8 cellular contexts compared by ENCODE assay signal in genomic region chr21:29002442-29003144, GRCh38. TPM values are rescaled to one million over a fixed set of nuclear protein-coding genes. Genes with fewer than 3 reads are reported as not detected.
DNase-seq lines count a peak whose midpoint lies in the region; ATAC-seq and TF ChIP-seq lines count a peak whose summit lies in the region.

No MANE protein-coding gene starts in this region.

- H3K9me3 Mint-ChIP-seq in CD4-positive, alpha-beta T cell: no peaks in the 10 kb centered on the region
- no peaks in the 10 kb centered on the region for H3K9me3 Mint-ChIP-seq in activated CD4-positive, alpha-beta memory T cell treated with anti-CD3 and anti-CD28 coated beads, Interleukin-2, amount 10 ng/mL, durations not matched to agents 7 days and 5 days

- intact Hi-C loops in CD4-positive, alpha-beta T cell (cut with DNase I, micrococcal nuclease): loop anchor here in 1 of 2 experiments (1.0 to 2.0 kb wide), 4 partner anchors 10 to 70 kb away; partner anchors contain the start of genes CCT8, LTN1, RWDD2B and USP16
- intact Hi-C loops in lower leg skin (cut with DNase I; ENCODE audit: low total_unique reads): no loop called here

- peak in 1 of 2 donors; percentile 80 for TF ChIP-seq POLR2A in lower leg skin (IDR thresholded peaks at IDR 0.05)

- ATAC-seq in CD4-positive, alpha-beta T cell (ENCODE audit: poor library complexity): peak; percentile 100
- peak; percentile 99 for ATAC-seq in GM19452 (IDR thresholded peaks at IDR 0.05; ENCODE audit: unreplicated experiment)
- peak; percentile 75 for ATAC-seq in HG03575 (IDR thresholded peaks at IDR 0.05; ENCODE audit: extremely low read depth, insufficient number of reproducible peaks, low FRiP score, unreplicated experiment)

- 0% methylated on average over 30 to 35 of the region's 41 CpGs for WGBS in lower leg skin, 2 donors

- H3K4me3 Mint-ChIP-seq in CD4-positive, alpha-beta T cell: peak overlapping the region; percentile 88
- H3K4me3 Mint-ChIP-seq in activated CD4-positive, alpha-beta memory T cell treated with anti-CD3 and anti-CD28 coated beads, Interleukin-2, amount 10 ng/mL, durations not matched to agents 7 days and 5 days: peak overlapping the region; percentile 86

- peak overlapping the region; percentile 79 to 94 for H3K9ac ChIP-seq in duodenal mucosa (ENCODE audit: low read depth in 1 of 2, low read length in 2 of 2)

- H3K27me3 Mint-ChIP-seq in CD4-positive, alpha-beta T cell: no peaks in the 10 kb centered on the region
- H3K27me3 Mint-ChIP-seq in activated CD4-positive, alpha-beta memory T cell treated with anti-CD3 and anti-CD28 coated beads, Interleukin-2, amount 10 ng/mL, durations not matched to agents 7 days and 5 days: no peaks in the 10 kb centered on the region

- H3K27ac Mint-ChIP-seq in CD4-positive, alpha-beta T cell: peak overlapping the region; percentile 97
- peak overlapping the region; percentile 93 for H3K27ac Mint-ChIP-seq in activated CD4-positive, alpha-beta memory T cell treated with anti-CD3 and anti-CD28 coated beads, Interleukin-2, amount 10 ng/mL, durations not matched to agents 7 days and 5 days

- H3K4me1 ChIP-seq in duodenal mucosa (ENCODE audit: control insufficient read depth in 1 of 2, insufficient read depth in 2 of 2, low read length in 2 of 2): peaks cover 0 to 8% of the 10 kb centered on the region in 2 donors

- peaks cover 6 to 8% of the 10 kb centered on the region in 2 donors for H3K36me3 ChIP-seq in duodenal mucosa (ENCODE audit: control insufficient read depth in 1 of 2, insufficient read depth in 2 of 2, low read length in 2 of 2)

- peaks cover 9% of the 10 kb centered on the region for H3K36me3 Mint-ChIP-seq in CD4-positive, alpha-beta T cell (ENCODE audit: low read depth)
- H3K36me3 Mint-ChIP-seq in activated CD4-positive, alpha-beta memory T cell treated with anti-CD3 and anti-CD28 coated beads, Interleukin-2, amount 10 ng/mL, durations not matched to agents 7 days and 5 days (ENCODE audit: low read depth): peaks cover 10% of the 10 kb centered on the region

- CTCF ChIA-PET in CD4-positive, alpha-beta T cell (lab: Charles Lee): interaction anchor here (0.9 to 1.5 kb wide), 2 partner anchors 10 to 22 kb away, joined by 3 to 20 read pairs; partner anchors contain the start of genes LTN1 and USP16
- CTCF ChIA-PET in activated CD4-positive, alpha-beta memory T cell treated with anti-CD3 and anti-CD28 coated beads, Interleukin-2, amount 10 ng/mL, durations not matched to agents 7 days and 5 days (lab: Charles Lee): interaction anchor here (0.9 to 1.8 kb wide), 7 partner anchors 10 to 71 kb away, joined by 4 to 18 read pairs (median 7); partner anchors contain the start of genes CCT8, LTN1, RWDD2B and USP16

- DNase-seq in CD4-positive, alpha-beta T cell: peak; percentile 91 to 96 (median 93)
- DNase-seq in NCI-H82 treated with DMSO at 0.1 percent for 48 hours (lab: John Stamatoyannopoulos, UW; ENCODE audit: unreplicated experiment) (peak; percentile 88), lower leg skin (ENCODE audit: low spot score in 2 of 2) (peak; percentile 94 to 99)
- peak; percentile 96 for DNase-seq in activated CD4-positive, alpha-beta memory T cell treated with anti-CD3 and anti-CD28 coated beads, Interleukin-2, amount 10 ng/mL, durations not matched to agents 7 days and 5 days
- DNase-seq in stimulated activated CD4-positive, alpha-beta T cell treated with anti-CD3 and anti-CD28 coated beads, Interleukin-4, amount 100 ng/mL, for 4 hours: peak; percentile 90 to 94

- POLR2A ChIA-PET in CD4-positive, alpha-beta T cell (lab: Charles Lee): interaction anchor here (0.5 to 7.9 kb wide), 21 partner anchors 9 to 467 kb away, joined by 3 to 479 read pairs (median 4); partner anchors contain the start of genes BACH1, CCT8, LTN1 and RWDD2B
- POLR2A ChIA-PET in activated CD4-positive, alpha-beta memory T cell treated with anti-CD3 and anti-CD28 coated beads, Interleukin-2, amount 10 ng/mL, durations not matched to agents 7 days and 5 days (lab: Charles Lee): interaction anchor here (0.6 to 4.6 kb wide), 21 partner anchors 9 to 165 kb away, joined by 3 to 127 read pairs (median 4); partner anchors contain the start of genes CCT8, LTN1, RWDD2B and USP16

- H3K27ac ChIP-seq in CD4-positive, alpha-beta T cell (ENCODE audit: low read depth, low read length): peak overlapping the region; percentile 88
- peak overlapping the region; percentile 87 for H3K27ac ChIP-seq in duodenal mucosa (ENCODE audit: low read depth, low read length)

- no peaks in the 10 kb centered on the region for H3K9me3 ChIP-seq in CD4-positive, alpha-beta T cell (ENCODE audit: control insufficient read depth, low read length)
- H3K9me3 ChIP-seq in duodenal mucosa (ENCODE audit: control insufficient read depth in 1 of 2, low read length in 2 of 2): no peaks in the 10 kb centered on the region

- no peak for TF ChIP-seq CTCF in CD4-positive, alpha-beta T cell (IDR thresholded peaks at IDR 0.05)
- no peak for TF ChIP-seq CTCF in lower leg skin (IDR thresholded peaks at IDR 0.05)

- H3K4me3 ChIP-seq in duodenal mucosa (ENCODE audit: low read depth in 1 of 2, low read length in 2 of 2) (peak overlapping the region; percentile 72 to 86), lower leg skin (ENCODE audit: low read depth, poor library complexity, severe bottlenecking) (peak overlapping the region; percentile 46)

- H3K27me3 ChIP-seq in CD4-positive, alpha-beta T cell (ENCODE audit: control insufficient read depth, insufficient read depth, low read length): no peaks in the 10 kb centered on the region
- H3K27me3 ChIP-seq in duodenal mucosa (ENCODE audit: control insufficient read depth in 1 of 2, insufficient read depth in 2 of 2, low read length in 2 of 2): no peaks in the 10 kb centered on the region

- peaks cover 20% of the 10 kb centered on the region for H3K4me1 Mint-ChIP-seq in CD4-positive, alpha-beta T cell (ENCODE audit: low read depth)
- peaks cover 13% of the 10 kb centered on the region for H3K4me1 Mint-ChIP-seq in activated CD4-positive, alpha-beta memory T cell treated with anti-CD3 and anti-CD28 coated beads, Interleukin-2, amount 10 ng/mL, durations not matched to agents 7 days and 5 days

RNA-seq across cellular contexts. Expression of gene LTN1, which starts 9.9 kb away (rescaled TPM):
- total RNA-seq in CD4-positive, alpha-beta T cell: 10 to 100 TPM; 23.6 to 24.3 TPM
- total RNA-seq in activated CD4-positive, alpha-beta memory T cell treated with anti-CD3 and anti-CD28 coated beads, Interleukin-2, amount 10 ng/mL, durations not matched to agents 7 days and 5 days: 10 to 100 TPM; 25.8 to 26.5 TPM
- total RNA-seq in lower leg skin: 10 to 100 TPM; 19.0 to 21.4 (median 20.9) TPM

RNA-seq across cellular contexts. Expression of gene RWDD2B, which starts 16.6 kb away (rescaled TPM):
- total RNA-seq in CD4-positive, alpha-beta T cell: 1 to 10 TPM; 1.4 TPM
- total RNA-seq in activated CD4-positive, alpha-beta memory T cell treated with anti-CD3 and anti-CD28 coated beads, Interleukin-2, amount 10 ng/mL, durations not matched to agents 7 days and 5 days: 1 to 10 TPM; 6.5 to 6.9 TPM
- total RNA-seq in lower leg skin: 10 to 100 TPM in 1 of 4 donors, 1 to 10 TPM in 3; 5.4 to 11.7 (median 8.1) TPM

RNA-seq across cellular contexts. Expression of gene USP16, which starts 21.9 kb away (rescaled TPM):
- total RNA-seq in CD4-positive, alpha-beta T cell: 10 to 100 TPM; 79.7 to 81.7 TPM
- 10 to 100 TPM; 34.3 to 37.1 TPM for total RNA-seq in activated CD4-positive, alpha-beta memory T cell treated with anti-CD3 and anti-CD28 coated beads, Interleukin-2, amount 10 ng/mL, durations not matched to agents 7 days and 5 days
- total RNA-seq in lower leg skin: 10 to 100 TPM; 21.3 to 25.8 (median 23.4) TPM

Comparison
In these comparisons a context has a peak if more than half of its experiments do, and no peak if none do; other contexts are left out.
1. Peak in every context shown above with its lines: DNase-seq, ATAC-seq, H3K4me3 ChIP-seq and H3K27ac ChIP-seq.